ENCODE assay signal across 17 cellular contexts in the genomic region with DNA sequence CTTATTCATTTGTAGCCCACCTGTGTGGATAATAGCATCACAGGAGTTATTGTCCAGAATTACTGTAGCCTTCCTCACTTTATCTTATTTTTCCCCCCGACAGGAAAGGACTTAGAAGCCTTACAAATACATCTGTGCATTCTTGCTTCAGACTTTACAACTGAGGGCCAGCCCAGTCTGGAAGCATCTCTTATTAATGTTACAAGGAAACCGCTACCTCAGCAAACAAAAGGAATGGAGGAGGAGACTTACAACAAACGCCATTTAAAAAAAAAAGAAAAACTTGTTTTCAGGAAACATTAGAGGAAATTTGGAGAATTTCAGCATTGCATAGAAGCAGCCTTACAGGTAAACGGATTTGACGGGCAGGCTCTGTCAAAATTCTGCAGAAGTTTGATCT.
"Had no signal": no experiment of that assay in that cellular context is flagged by ENCODE, and none has a peak within 500 bp of the region (broad histone marks: within the 10 kb centered on the region; RNA-seq: fewer than 3 reads in every experiment).

No MANE protein-coding gene starts in this region.

- H3K4me3 Mint-ChIP-seq: activated naive CD8-positive, alpha-beta T cell treated with anti-CD3 and anti-CD28 coated beads for 36 hours had no signal

- H3K9me3 ChIP-seq: breast epithelium, esophagus squamous epithelium, pancreas, tibial nerve had no signal

- H3K27me3 Mint-ChIP-seq: activated naive CD8-positive, alpha-beta T cell treated with anti-CD3 and anti-CD28 coated beads for 36 hours had no signal

- H3K27ac Mint-ChIP-seq: activated naive CD8-positive, alpha-beta T cell treated with anti-CD3 and anti-CD28 coated beads for 36 hours had no signal

- H3K4me1 ChIP-seq: breast epithelium, esophagus squamous epithelium, pancreas, tibial nerve had no signal

- ATAC-seq: left cardiac atrium, pancreas had no signal

- H3K27me3 ChIP-seq: breast epithelium, esophagus squamous epithelium, pancreas, tibial nerve had no signal

- DNase-seq: activated CD4-positive, alpha-beta T cell treated with anti-CD3 and anti-CD28 coated beads for 4 hours; activated CD8-positive, alpha-beta memory T cell treated with anti-CD3 and anti-CD28 coated beads for 24 hours; activated effector memory CD4-positive, alpha-beta T cell treated with anti-CD3 and anti-CD28 coated beads, Interleukin-2, amount 50 U/mL, for 16 hours; activated naive CD8-positive, alpha-beta T cell treated with anti-CD3 and anti-CD28 coated beads for 36 hours; activated T-cell treated with anti-CD3 and anti-CD28 coated beads for 4 hours; anterior cingulate cortex; esophagus squamous epithelium; foreskin fibroblast; glutamatergic neuron; left cardiac atrium; pancreas; stimulated activated CD4-positive, alpha-beta T cell treated with anti-CD3 and anti-CD28 coated beads, Interleukin-4, amount 100 ng/mL, for 24 hours; T1000; WERI-Rb-1 had no signal

- H3K4me3 ChIP-seq: breast epithelium, esophagus squamous epithelium, lung, pancreas, tibial nerve had no signal

- H3K9me3 Mint-ChIP-seq: activated naive CD8-positive, alpha-beta T cell treated with anti-CD3 and anti-CD28 coated beads for 36 hours had no signal

- H3K27ac ChIP-seq: breast epithelium, esophagus squamous epithelium, pancreas, tibial nerve, WERI-Rb-1 had no signal

- H3K36me3 ChIP-seq: breast epithelium had no signal

- H3K36me3 Mint-ChIP-seq: activated naive CD8-positive, alpha-beta T cell treated with anti-CD3 and anti-CD28 coated beads for 36 hours had no signal
